In the genomic region with DNA sequence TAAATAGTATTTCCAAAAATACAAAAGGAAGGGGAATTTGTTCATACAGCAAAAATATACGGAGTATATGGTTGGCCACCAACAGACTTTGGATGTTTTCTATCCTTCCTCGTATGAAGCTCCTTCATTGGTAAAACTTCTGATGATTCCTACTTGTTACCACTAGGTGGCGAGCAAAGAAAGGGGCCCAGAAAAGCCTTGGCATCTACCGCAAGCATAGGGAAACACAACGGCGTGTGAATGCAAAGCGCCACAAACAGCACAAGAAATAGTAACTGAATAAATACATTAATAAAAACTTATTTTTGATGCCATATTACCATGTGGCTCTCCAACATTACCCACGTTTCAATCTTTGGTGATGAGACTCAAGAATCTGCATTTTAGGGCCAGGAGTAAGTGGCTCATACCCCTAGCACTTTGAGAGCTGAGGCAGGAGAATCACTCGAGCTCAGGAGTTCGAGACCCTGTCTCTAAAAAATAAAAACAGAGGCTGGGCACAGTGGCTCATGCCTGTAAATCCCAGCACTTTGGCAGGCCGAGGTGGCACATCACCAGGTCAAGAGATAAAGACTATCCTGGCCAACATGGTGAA, we compare ENCODE assay signal across 1 cellular context.
TF ChIP-seq lines count a peak whose summit lies in the region.

No MANE protein-coding gene starts in this region.

TF ChIP-seq in GM12878, 131 proteins besides CTCF, POLR2A, EP300 and RAD21 (continued from another document):
- TF ChIP-seq, protein P1, sequence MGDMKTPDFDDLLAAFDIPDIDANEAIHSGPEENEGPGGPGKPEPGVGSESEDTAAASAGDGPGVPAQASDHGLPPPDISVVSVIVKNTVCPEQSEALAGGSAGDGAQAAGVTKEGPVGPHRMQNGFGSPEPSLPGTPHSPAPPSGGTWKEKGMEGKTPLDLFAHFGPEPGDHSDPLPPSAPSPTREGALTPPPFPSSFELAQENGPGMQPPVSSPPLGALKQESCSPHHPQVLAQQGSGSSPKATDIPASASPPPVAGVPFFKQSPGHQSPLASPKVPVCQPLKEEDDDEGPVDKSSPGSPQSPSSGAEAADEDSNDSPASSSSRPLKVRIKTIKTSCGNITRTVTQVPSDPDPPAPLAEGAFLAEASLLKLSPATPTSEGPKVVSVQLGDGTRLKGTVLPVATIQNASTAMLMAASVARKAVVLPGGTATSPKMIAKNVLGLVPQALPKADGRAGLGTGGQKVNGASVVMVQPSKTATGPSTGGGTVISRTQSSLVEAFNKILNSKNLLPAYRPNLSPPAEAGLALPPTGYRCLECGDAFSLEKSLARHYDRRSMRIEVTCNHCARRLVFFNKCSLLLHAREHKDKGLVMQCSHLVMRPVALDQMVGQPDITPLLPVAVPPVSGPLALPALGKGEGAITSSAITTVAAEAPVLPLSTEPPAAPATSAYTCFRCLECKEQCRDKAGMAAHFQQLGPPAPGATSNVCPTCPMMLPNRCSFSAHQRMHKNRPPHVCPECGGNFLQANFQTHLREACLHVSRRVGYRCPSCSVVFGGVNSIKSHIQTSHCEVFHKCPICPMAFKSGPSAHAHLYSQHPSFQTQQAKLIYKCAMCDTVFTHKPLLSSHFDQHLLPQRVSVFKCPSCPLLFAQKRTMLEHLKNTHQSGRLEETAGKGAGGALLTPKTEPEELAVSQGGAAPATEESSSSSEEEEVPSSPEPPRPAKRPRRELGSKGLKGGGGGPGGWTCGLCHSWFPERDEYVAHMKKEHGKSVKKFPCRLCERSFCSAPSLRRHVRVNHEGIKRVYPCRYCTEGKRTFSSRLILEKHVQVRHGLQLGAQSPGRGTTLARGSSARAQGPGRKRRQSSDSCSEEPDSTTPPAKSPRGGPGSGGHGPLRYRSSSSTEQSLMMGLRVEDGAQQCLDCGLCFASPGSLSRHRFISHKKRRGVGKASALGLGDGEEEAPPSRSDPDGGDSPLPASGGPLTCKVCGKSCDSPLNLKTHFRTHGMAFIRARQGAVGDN (IDR thresholded peaks at IDR 0.05) = no peak
- TF ChIP-seq IRF4 (IDR thresholded peaks at IDR 0.05; ENCODE audit: low read depth, low read length) (0 out of 2 replicates have a peak, but pooled peaks have one; percentile 32), RFX5 (IDR thresholded peaks at IDR 0.05; ENCODE audit: low read depth, low read length) (0 out of 2 replicates have a peak, but pooled peaks have one; percentile 22), POLR2AphosphoS2 (IDR thresholded peaks at IDR 0.05; ENCODE audit: low read depth, low read length) (0 out of 2 replicates have a peak, but pooled peaks have one; percentile 34), MXI1 (IDR thresholded peaks at IDR 0.05; ENCODE audit: low read depth, low read length) (peak; percentile 72; the same call in 1 of the 2 replicates), STAT3 (IDR thresholded peaks at IDR 0.05; ENCODE audit: low read depth, low read length) (0 out of 2 replicates have a peak, but pooled peaks have one; percentile 18), CBFB (IDR thresholded peaks at IDR 0.05; ENCODE audit: low read depth) (0 out of 2 replicates have a peak, but pooled peaks have one; percentile 34), YY1 (IDR thresholded peaks at IDR 0.05; ENCODE audit: low read depth, low read length) (peak; percentile 33; the same call in 1 of the 2 replicates), STAT1 (conservative IDR thresholded peaks at IDR 0.05) (0 out of 2 replicates have a peak, but pooled peaks have one; percentile 18), SMAD5 (IDR thresholded peaks at IDR 0.05; ENCODE audit: low read depth) (no peak)
- TF ChIP-seq, protein P2, sequence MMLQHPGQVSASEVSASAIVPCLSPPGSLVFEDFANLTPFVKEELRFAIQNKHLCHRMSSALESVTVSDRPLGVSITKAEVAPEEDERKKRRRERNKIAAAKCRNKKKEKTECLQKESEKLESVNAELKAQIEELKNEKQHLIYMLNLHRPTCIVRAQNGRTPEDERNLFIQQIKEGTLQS (IDR thresholded peaks at IDR 0.05; ENCODE audit: borderline replicate concordance, extremely low read depth, low read depth, low read length) = no peak
